Comparison of ENCODE assay signal across 8 cellular contexts in genomic region chr17:29154516-29155234, GRCh38. TPM values are rescaled to one million over a fixed set of nuclear protein-coding genes. Genes with fewer than 3 reads are reported as not detected.
A peak's percentile ranks its signal among the peaks of the same experiment; 100 is the strongest.
DNase-seq lines count a peak whose midpoint lies in the region; ATAC-seq lines count a peak whose summit lies in the region.

No MANE protein-coding gene starts in this region.

- peak; percentile 75 for ATAC-seq in stimulated activated effector memory CD8-positive, alpha-beta T cell treated with anti-CD3 and anti-CD28 coated beads, Interleukin-12 subunit alpha, Interleukin-12 subunit beta, amount 100 ng/mL, for 72 hours
- ATAC-seq in HG02885 (IDR thresholded peaks at IDR 0.05; ENCODE audit: poor library complexity, unreplicated experiment): no peak

- intact Hi-C loops in activated T-helper 2 cell treated with anti-CD3 and anti-CD28 coated beads, Interferon-gamma antibody, Interleukin-2, Interleukin-4, amounts not matched to agents 10 μg/mL and 5 μg/mL and 100 μg/mL, durations not matched to agents 14 hours and 24 hours and 36 hours (cut with micrococcal nuclease): loop anchor here (2.0 kb wide), 1 partner anchor 22 kb away; no protein-coding TSS in a partner anchor

- DNase-seq in HT-29 (ENCODE audit: low spot score) (peak; percentile 34), hippocampal formation (lab: John Stamatoyannopoulos, UW) (peak; percentile 37 to 43), T-helper 9 cell (no peak), NCI-H2171 treated with DMSO at 0.1 percent for 48 hours (lab: John Stamatoyannopoulos, UW) (no peak), NCI-H1417 treated with DMSO at 0.1 percent for 48 hours (lab: John Stamatoyannopoulos, UW) (no peak)
- no peak for DNase-seq in activated T-helper 2 cell treated with anti-CD3 and anti-CD28 coated beads, Interferon-gamma antibody, Interleukin-2, Interleukin-4, amounts not matched to agents 10 μg/mL and 5 μg/mL and 100 μg/mL, durations not matched to agents 14 hours and 24 hours and 36 hours (ENCODE audit: low spot score)
- DNase-seq in stimulated activated effector memory CD8-positive, alpha-beta T cell treated with anti-CD3 and anti-CD28 coated beads, Interleukin-12 subunit alpha, Interleukin-12 subunit beta, amount 100 ng/mL, for 72 hours (ENCODE audit: low spot score in 2 of 2): no peak

- peaks cover 44% of the 10 kb centered on the region for H3K4me1 Mint-ChIP-seq in activated T-helper 2 cell treated with anti-CD3 and anti-CD28 coated beads, Interferon-gamma antibody, Interleukin-2, Interleukin-4, amounts not matched to agents 10 μg/mL and 5 μg/mL and 100 μg/mL, durations not matched to agents 14 hours and 24 hours and 36 hours (ENCODE audit: low read depth)
- peaks cover 76% of the 10 kb centered on the region for H3K4me1 Mint-ChIP-seq in stimulated activated effector memory CD8-positive, alpha-beta T cell treated with anti-CD3 and anti-CD28 coated beads, Interleukin-12 subunit alpha, Interleukin-12 subunit beta, amount 100 ng/mL, for 72 hours

- no peaks in the 10 kb centered on the region for H3K36me3 Mint-ChIP-seq in activated T-helper 2 cell treated with anti-CD3 and anti-CD28 coated beads, Interferon-gamma antibody, Interleukin-2, Interleukin-4, amounts not matched to agents 10 μg/mL and 5 μg/mL and 100 μg/mL, durations not matched to agents 14 hours and 24 hours and 36 hours (ENCODE audit: low read depth)
- no peaks in the 10 kb centered on the region for H3K36me3 Mint-ChIP-seq in stimulated activated effector memory CD8-positive, alpha-beta T cell treated with anti-CD3 and anti-CD28 coated beads, Interleukin-12 subunit alpha, Interleukin-12 subunit beta, amount 100 ng/mL, for 72 hours

- H3K9me3 Mint-ChIP-seq in activated T-helper 2 cell treated with anti-CD3 and anti-CD28 coated beads, Interferon-gamma antibody, Interleukin-2, Interleukin-4, amounts not matched to agents 10 μg/mL and 5 μg/mL and 100 μg/mL, durations not matched to agents 14 hours and 24 hours and 36 hours: no peaks in the 10 kb centered on the region
- no peaks in the 10 kb centered on the region for H3K9me3 Mint-ChIP-seq in stimulated activated effector memory CD8-positive, alpha-beta T cell treated with anti-CD3 and anti-CD28 coated beads, Interleukin-12 subunit alpha, Interleukin-12 subunit beta, amount 100 ng/mL, for 72 hours

- H3K27me3 Mint-ChIP-seq in activated T-helper 2 cell treated with anti-CD3 and anti-CD28 coated beads, Interferon-gamma antibody, Interleukin-2, Interleukin-4, amounts not matched to agents 10 μg/mL and 5 μg/mL and 100 μg/mL, durations not matched to agents 14 hours and 24 hours and 36 hours (ENCODE audit: low read depth): no peaks in the 10 kb centered on the region

- peak overlapping the region; percentile 45 for H3K4me3 Mint-ChIP-seq in activated T-helper 2 cell treated with anti-CD3 and anti-CD28 coated beads, Interferon-gamma antibody, Interleukin-2, Interleukin-4, amounts not matched to agents 10 μg/mL and 5 μg/mL and 100 μg/mL, durations not matched to agents 14 hours and 24 hours and 36 hours (ENCODE audit: low read depth)
- peak overlapping the region; percentile 77 for H3K4me3 Mint-ChIP-seq in stimulated activated effector memory CD8-positive, alpha-beta T cell treated with anti-CD3 and anti-CD28 coated beads, Interleukin-12 subunit alpha, Interleukin-12 subunit beta, amount 100 ng/mL, for 72 hours

- peak overlapping the region; percentile 94 for H3K27ac Mint-ChIP-seq in activated T-helper 2 cell treated with anti-CD3 and anti-CD28 coated beads, Interferon-gamma antibody, Interleukin-2, Interleukin-4, amounts not matched to agents 10 μg/mL and 5 μg/mL and 100 μg/mL, durations not matched to agents 14 hours and 24 hours and 36 hours
- peak overlapping the region; percentile 96 for H3K27ac Mint-ChIP-seq in stimulated activated effector memory CD8-positive, alpha-beta T cell treated with anti-CD3 and anti-CD28 coated beads, Interleukin-12 subunit alpha, Interleukin-12 subunit beta, amount 100 ng/mL, for 72 hours

RNA-seq across cellular contexts. Expression of gene MYO18A, which starts 25.5 kb away (rescaled TPM):
- 105 and 108 TPM in 2 replicates for total RNA-seq in HT-29 (2014; rRNA removed; shearing (Covaris generic))
- total RNA-seq in activated T-helper 2 cell treated with anti-CD3 and anti-CD28 coated beads, Interferon-gamma antibody, Interleukin-2, Interleukin-4, amounts not matched to agents 10 μg/mL and 5 μg/mL and 100 μg/mL, durations not matched to agents 14 hours and 24 hours and 36 hours: 49.5 and 50.3 TPM in 2 replicates

Comparison
In these comparisons a context has a peak if more than half of its experiments do, and no peak if none do; other contexts are left out.
1. DNase-seq: peak in HT-29 (single experiment) and hippocampal formation (2 of 2); none in activated T-helper 2 cell treated with anti-CD3 and anti-CD28 coated beads, Interferon-gamma antibody, Interleukin-2, Interleukin-4, amounts not matched to agents 10 μg/mL and 5 μg/mL and 100 μg/mL, durations not matched to agents 14 hours and 24 hours and 36 hours (single experiment), stimulated activated effector memory CD8-positive, alpha-beta T cell treated with anti-CD3 and anti-CD28 coated beads, Interleukin-12 subunit alpha, Interleukin-12 subunit beta, amount 100 ng/mL, for 72 hours (0 of 2), T-helper 9 cell (single experiment), NCI-H2171 treated with DMSO at 0.1 percent for 48 hours (single experiment) and NCI-H1417 treated with DMSO at 0.1 percent for 48 hours (single experiment).